2 cellular contexts compared by ENCODE assay signal in genomic region chr19:15419413-15420025, GRCh38.
TF ChIP-seq lines count a peak whose summit lies in the region.

No MANE protein-coding gene starts in this region.

TF ChIP-seq in SK-N-SH, 30 proteins besides CTCF, POLR2A, EP300 and RAD21 (continued from another document):
- TF ChIP-seq IRF3 (IDR thresholded peaks at IDR 0.05; ENCODE audit: low read depth, low read length) = no peak
- TF ChIP-seq EZH2phosphoT487 (IDR thresholded peaks at IDR 0.05; ENCODE audit: borderline replicate concordance, low read depth) = no peak
- TF ChIP-seq ELF1 (IDR thresholded peaks at IDR 0.05) = no peak
- no peak for TF ChIP-seq SMC3 (IDR thresholded peaks at IDR 0.05; ENCODE audit: low read depth, low read length)
- no peak for TF ChIP-seq MXI1 (IDR thresholded peaks at IDR 0.05; ENCODE audit: low read depth, low read length)
- TF ChIP-seq NFIC (IDR thresholded peaks at IDR 0.05; ENCODE audit: borderline replicate concordance) = no peak
- TF ChIP-seq RCOR1 (IDR thresholded peaks at IDR 0.05; ENCODE audit: low read length) = no peak
- no peak for TF ChIP-seq PBX3 (IDR thresholded peaks at IDR 0.05)
- no peak for TF ChIP-seq TEAD4 (IDR thresholded peaks at IDR 0.05; ENCODE audit: borderline replicate concordance, insufficient read depth)

TF ChIP-seq in SK-N-SH treated with all-trans-retinoic acid at 6 μM for 48 hours, 23 proteins besides CTCF, POLR2A, EP300 and RAD21 (continued from another document):
- TF ChIP-seq BACH2 (CRISPR knock-in tag; IDR thresholded peaks at IDR 0.05; ENCODE audit: borderline replicate concordance) (no peak), ZNF70 (CRISPR knock-in tag; IDR thresholded peaks at IDR 0.05) (no peak), ZFP30 (CRISPR knock-in tag; IDR thresholded peaks at IDR 0.05) (no peak), ZNF8 (CRISPR knock-in tag; IDR thresholded peaks at IDR 0.05) (no peak), TSHZ2 (CRISPR knock-in tag; IDR thresholded peaks at IDR 0.05) (no peak), OSR1 (CRISPR knock-in tag; IDR thresholded peaks at IDR 0.05) (no peak)
